Comparison of ENCODE assay signal across 17 cellular contexts in the genomic region with DNA sequence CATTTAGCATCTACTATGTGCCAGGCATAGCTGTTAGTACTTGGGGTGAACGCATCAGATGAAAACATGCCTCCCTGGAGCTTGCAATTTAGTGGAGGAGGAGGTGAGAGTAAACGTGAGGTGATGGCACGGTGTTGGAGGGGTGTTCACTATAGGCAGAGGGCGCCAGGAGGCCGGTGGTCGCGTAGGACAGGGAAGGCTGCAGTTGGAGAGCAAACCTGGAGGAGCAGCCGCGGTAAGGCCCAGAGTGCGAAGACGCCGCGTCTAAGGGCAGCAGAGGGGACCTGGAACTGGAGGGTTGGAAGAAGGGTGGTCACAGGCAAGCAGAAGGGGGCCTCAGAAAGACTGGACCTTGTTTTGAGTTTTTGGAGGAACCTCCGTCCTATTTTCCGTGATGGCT. TPM values are rescaled to one million over a fixed set of nuclear protein-coding genes. Genes with fewer than 3 reads are reported as not detected.
A peak's percentile ranks its signal among the peaks of the same experiment; 100 is the strongest.
DNase-seq lines count a peak whose midpoint lies in the region; ATAC-seq and TF ChIP-seq lines count a peak whose summit lies in the region.
"Had no signal": no experiment of that assay in that cellular context is flagged by ENCODE, and none has a peak within 500 bp of the region (broad histone marks: within the 10 kb centered on the region; RNA-seq: fewer than 3 reads in every experiment).

No MANE protein-coding gene starts in this region.

- DNase-seq in CD4-positive, alpha-beta T cell: no peak
- no peak for DNase-seq in dorsolateral prefrontal cortex
- peak; percentile 38 for DNase-seq in nephron progenitor cell
- no peak for DNase-seq in NCI-H774 (lab: John Stamatoyannopoulos, UW)
- DNase-seq in stimulated activated naive CD4-positive, alpha-beta T cell treated with Interleukin-2 at 50 U/mL for 16 hours (lab: John Stamatoyannopoulos, UW): no peak
- DNase-seq: dermis blood vessel endothelial cell, NCI-H1105, NCI-H2081, ovary, sigmoid colon, T-helper 9 cell had no signal

- peak overlapping the region in 33 of 59 donors; percentile 46 to 75 (median 62) for H3K4me3 ChIP-seq in dorsolateral prefrontal cortex
- H3K4me3 ChIP-seq: HAP-1, lung, ovary had no signal

- POLR2A ChIA-PET in CD4-positive, alpha-beta T cell (lab: Charles Lee): interaction anchor here (0.6 to 1.4 kb wide), 2 partner anchors 11 to 383 kb away, joined by 3 to 9 read pairs; a partner anchor contains a TSS

- H3K36me3 ChIP-seq in ES-I3 (ENCODE audit: insufficient read depth, low read length): no peaks in the 10 kb centered on the region
- H3K36me3 ChIP-seq: HAP-1, heart right ventricle, ovary, sigmoid colon had no signal

- H3K4me1 ChIP-seq in ES-I3 (ENCODE audit: insufficient read depth, low read length): peaks cover 5% of the 10 kb centered on the region
- H3K4me1 ChIP-seq: HAP-1 had no signal

- no peaks in the 10 kb centered on the region for H3K9me3 Mint-ChIP-seq in CD4-positive, alpha-beta T cell
- H3K9me3 Mint-ChIP-seq in nephron progenitor cell: peaks cover 3% of the 10 kb centered on the region

- H3K9ac ChIP-seq in ES-I3 (ENCODE audit: low read depth, low read length): peak overlapping the region; percentile 14; the same call in 1 of the 2 replicates

- peaks cover 37% of the 10 kb centered on the region for H3K27me3 ChIP-seq in CD4-positive, alpha-beta T cell (ENCODE audit: control insufficient read depth, insufficient read depth, low read length)
- peaks cover 0 to 54% (median 14%) of the 10 kb centered on the region in 45 donors for H3K27me3 ChIP-seq in dorsolateral prefrontal cortex
- H3K27me3 ChIP-seq: ovary had no signal

- no peaks in the 10 kb centered on the region for H3K36me3 Mint-ChIP-seq in CD4-positive, alpha-beta T cell (ENCODE audit: low read depth)
- H3K36me3 Mint-ChIP-seq in nephron progenitor cell (ENCODE audit: low read depth): peaks cover 9% of the 10 kb centered on the region

- no peak overlapping the region for H3K27ac ChIP-seq in CD4-positive, alpha-beta T cell (ENCODE audit: low read depth, low read length)
- peak overlapping the region in 1 of 59 donors; percentile 84 for H3K27ac ChIP-seq in dorsolateral prefrontal cortex
- H3K27ac ChIP-seq: ovary had no signal

- CTCF ChIA-PET in CD4-positive, alpha-beta T cell (lab: Charles Lee): no interaction called here

- TF ChIP-seq CTCF in CD4-positive, alpha-beta T cell (IDR thresholded peaks at IDR 0.05): no peak
- TF ChIP-seq CTCF in dorsolateral prefrontal cortex (IDR thresholded peaks at IDR 0.05 in 54 of 56, conservative IDR thresholded peaks at IDR 0.05 in 2 of 56; ENCODE audit: low read depth in 1 of 56, partially characterized antibody in 56 of 56): no peak
- TF ChIP-seq CTCF in nephron progenitor cell (IDR thresholded peaks at IDR 0.05): no peak

- no peaks in the 10 kb centered on the region for H3K9me3 ChIP-seq in CD4-positive, alpha-beta T cell (ENCODE audit: control insufficient read depth, low read length)
- H3K9me3 ChIP-seq in ES-I3 (ENCODE audit: control insufficient read depth, insufficient read depth, low read length): no peaks in the 10 kb centered on the region
- H3K9me3 ChIP-seq: HAP-1, heart right ventricle, ovary, sigmoid colon had no signal

- H3K27ac Mint-ChIP-seq in CD4-positive, alpha-beta T cell: no peak overlapping the region
- H3K27ac Mint-ChIP-seq in nephron progenitor cell: no peak overlapping the region

- ATAC-seq in CD4-positive, alpha-beta T cell (ENCODE audit: poor library complexity): no peak
- ATAC-seq in GM18907 (IDR thresholded peaks at IDR 0.05; ENCODE audit: unreplicated experiment): no peak

- H3K4me1 Mint-ChIP-seq in CD4-positive, alpha-beta T cell (ENCODE audit: low read depth): peaks cover 9% of the 10 kb centered on the region
- H3K4me1 Mint-ChIP-seq in nephron progenitor cell: peaks cover 38% of the 10 kb centered on the region

- peak overlapping the region; percentile 56 for H3K4me3 Mint-ChIP-seq in CD4-positive, alpha-beta T cell
- H3K4me3 Mint-ChIP-seq in nephron progenitor cell: peak overlapping the region; percentile 79

- peaks cover 68% of the 10 kb centered on the region for H3K27me3 Mint-ChIP-seq in CD4-positive, alpha-beta T cell
- peaks cover 44% of the 10 kb centered on the region for H3K27me3 Mint-ChIP-seq in nephron progenitor cell (ENCODE audit: low read depth, poor library complexity)

- intact Hi-C loops in CD4-positive, alpha-beta T cell (cut with DNase I, micrococcal nuclease): no loop called here
- intact Hi-C loops in dorsolateral prefrontal cortex (cut with DNase I): no loop called here

RNA-seq across cellular contexts. Expression of gene TRIM17, which starts 30.2 kb away (rescaled TPM):
- under 1 TPM; 0.73 to 0.96 TPM for total RNA-seq in CD4-positive, alpha-beta T cell
- 10 to 100 TPM in 116 of 120 experiments, 1 to 10 TPM in 4; 8.5 to 40.4 (median 21.4) TPM for total RNA-seq in dorsolateral prefrontal cortex
- total RNA-seq: dermis blood vessel endothelial cell, HT1080 had no signal

RNA-seq across cellular contexts. Expression of gene TRIM11, which starts 40.2 kb away (rescaled TPM):
- total RNA-seq in CD4-positive, alpha-beta T cell: 10 to 100 TPM; 32.0 to 32.6 TPM
- total RNA-seq in dorsolateral prefrontal cortex: 10 to 100 TPM; 15.7 to 36.4 (median 25.3) TPM

RNA-seq across cellular contexts. Expression of gene RNF187, which starts 40.3 kb away (rescaled TPM):
- total RNA-seq in CD4-positive, alpha-beta T cell: 10 to 100 TPM; 40.7 to 45.1 TPM
- total RNA-seq in dorsolateral prefrontal cortex: 100 to 1,000 TPM; 154 to 378 (median 280) TPM

Comparison
In these comparisons a context has a peak if more than half of its experiments do, and no peak if none do; other contexts are left out.
1. RNA of gene TRIM17, which starts 30.2 kb away (total RNA-seq): 8.5 to 40.4 TPM in dorsolateral prefrontal cortex; 0.73 to 0.96 TPM in CD4-positive, alpha-beta T cell; every median in the first group is over 4 times any median in the second.